1 cellular context compared by ENCODE assay signal in the genomic region with DNA sequence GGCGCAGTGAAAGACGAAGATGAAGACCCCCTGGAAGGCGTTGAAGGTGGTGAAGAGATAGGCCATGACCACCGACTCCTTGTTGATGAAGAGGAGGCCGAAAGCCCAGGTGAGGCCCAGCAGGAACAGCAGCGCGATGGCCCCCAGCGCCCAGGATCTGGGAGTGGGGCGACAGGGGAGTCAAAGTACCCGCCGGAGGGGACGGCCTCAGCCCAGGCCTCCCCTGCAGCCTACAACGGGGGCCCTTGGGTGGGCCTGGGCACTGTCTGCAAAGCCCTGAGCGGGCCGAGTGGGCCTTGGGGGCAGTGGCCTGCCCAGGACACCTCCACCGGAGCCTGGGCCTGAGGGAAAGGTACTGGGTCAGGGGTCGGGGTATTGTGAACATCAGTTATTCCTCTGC.
TF ChIP-seq lines count a peak whose summit lies in the region.

No MANE protein-coding gene starts in this region.

TF ChIP-seq in SK-N-SH, 30 proteins besides CTCF, POLR2A, EP300 and RAD21 (continued from another document):
- TF ChIP-seq CHD2 (IDR thresholded peaks at IDR 0.05; ENCODE audit: low read length, partially characterized antibody), result no peak
- no peak for TF ChIP-seq TEAD4 (IDR thresholded peaks at IDR 0.05; ENCODE audit: borderline replicate concordance, insufficient read depth)
